In the genomic region with DNA sequence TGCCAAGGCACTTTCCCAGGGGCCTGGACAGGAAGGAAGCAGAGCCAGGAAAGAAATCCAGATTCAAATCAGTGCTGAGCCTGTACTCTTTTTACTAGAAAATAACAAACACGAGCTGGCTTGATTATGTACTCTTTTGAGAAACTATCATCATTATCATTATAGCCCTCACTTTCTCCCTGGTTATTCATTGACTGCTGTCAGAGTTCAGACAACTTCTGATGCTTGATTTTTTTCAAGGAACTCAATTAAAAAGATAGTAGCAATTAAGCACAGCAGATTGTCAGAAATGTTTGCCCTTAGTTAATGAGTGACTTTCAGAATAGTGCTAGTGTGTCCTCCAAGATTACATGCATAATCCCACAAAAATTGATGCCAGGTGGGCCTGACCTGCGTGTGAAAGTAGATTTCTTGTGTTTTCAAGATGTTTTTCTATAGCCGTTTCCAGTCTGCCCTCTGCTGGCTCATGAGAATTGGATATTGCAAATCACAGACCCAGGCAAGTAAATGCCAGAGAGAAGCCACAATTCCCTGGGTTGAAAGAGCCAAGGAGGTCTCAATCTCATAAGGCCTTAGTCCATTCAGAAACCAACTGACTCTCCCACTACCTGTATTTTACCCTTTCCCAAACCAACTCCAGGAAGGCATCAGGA, we compare ENCODE assay signal across 9 cellular contexts. TPM values are rescaled to one million over a fixed set of nuclear protein-coding genes. Genes with fewer than 3 reads are reported as not detected.
A peak's percentile ranks its signal among the peaks of the same experiment; 100 is the strongest.
DNase-seq lines count a peak whose midpoint lies in the region; ATAC-seq, FAIRE-seq and TF ChIP-seq lines count a peak whose summit lies in the region.
"Had no signal": no experiment of that assay in that cellular context is flagged by ENCODE, and none has a peak within 500 bp of the region (broad histone marks: within the 10 kb centered on the region; RNA-seq: fewer than 3 reads in every experiment).

No MANE protein-coding gene starts in this region.

- CTCF ChIA-PET in MCF 10A (lab: Yijun Ruan, JAX): interaction anchor here (0.6 to 0.9 kb wide), 2 partner anchors 13 to 705 kb away, joined by 4 read pairs; no protein-coding TSS in a partner anchor
- CTCF ChIA-PET in endothelial cell of umbilical vein (lab: Charles Lee): no interaction called here

- H3K4me2 ChIP-seq in endothelial cell of umbilical vein (ENCODE audit: insufficient read depth, low read length): no peak overlapping the region

- H3K4me1 ChIP-seq in breast epithelium (no peaks in the 10 kb centered on the region), endothelial cell of umbilical vein (ENCODE audit: control insufficient read depth, extremely low read depth, insufficient read depth, low read length) (peaks cover 2% of the 10 kb centered on the region), upper lobe of right lung (no peaks in the 10 kb centered on the region)

- no peak overlapping the region for H3K27ac Mint-ChIP-seq in MCF 10A (ENCODE audit: low read depth, unreplicated experiment)

- peak; percentile 63 for FAIRE-seq in endothelial cell of umbilical vein (lab: Jason Lieb, UNC)

- no peaks in the 10 kb centered on the region for H3K79me2 ChIP-seq in endothelial cell of umbilical vein (ENCODE audit: control insufficient read depth, insufficient read depth, low read length)

- H3K27ac ChIP-seq in breast epithelium (no peak overlapping the region), endothelial cell of umbilical vein (ENCODE audit: insufficient read depth, low read depth, low read length) (no peak overlapping the region), upper lobe of right lung (no peak overlapping the region)

- TF ChIP-seq POLR2A in breast epithelium (IDR thresholded peaks at IDR 0.05) (no peak), endothelial cell of umbilical vein (IDR thresholded peaks at IDR 0.05; ENCODE audit: low read depth, low read length) (no peak)

- H3K9me3 Mint-ChIP-seq in MCF 10A (ENCODE audit: unreplicated experiment): peaks cover 7% of the 10 kb centered on the region
- H3K9me3 Mint-ChIP-seq: naive thymus-derived CD8-positive, alpha-beta T cell had no signal

- H4K20me1 ChIP-seq in endothelial cell of umbilical vein (replicated peaks; ENCODE audit: control insufficient read depth, extremely low read depth, insufficient read depth, low read length): no peaks in the 10 kb centered on the region

- no peak overlapping the region for H2AFZ ChIP-seq in endothelial cell of umbilical vein (ENCODE audit: low read depth, low read length)

- dilution Hi-C loops in endothelial cell of umbilical vein (cut with MboI; ENCODE audit: extremely low pct_ligation_motif_present, low sequenced_read_pairs): no loop called here

- DNase-seq in MCF 10A (ENCODE audit: unreplicated experiment) (peak; percentile 9), breast epithelium (ENCODE audit: low spot score in 2 of 2) (no peak), NCI-H1105 treated with DMSO at 0.1 percent for 48 hours (lab: John Stamatoyannopoulos, UW) (peak; percentile 11), endothelial cell of umbilical vein (ENCODE audit: low read depth, low spot score) (peak; percentile 14), upper lobe of right lung (no peak), NOMO-1 treated with dmso at 0.1 percent for 144 hours (lab: John Stamatoyannopoulos, UW; ENCODE audit: unreplicated experiment) (no peak)

- no peak overlapping the region for H3K4me3 ChIP-seq in breast epithelium
- no peak overlapping the region for H3K4me3 ChIP-seq in endothelial cell of umbilical vein (replicated peaks in 1 of 3; ENCODE audit: insufficient read depth in 1 of 3, low read depth in 1 of 3, low read length in 3 of 3)
- no peak overlapping the region for H3K4me3 ChIP-seq in upper lobe of right lung

- H3K36me3 ChIP-seq in breast epithelium: no peaks in the 10 kb centered on the region
- H3K36me3 ChIP-seq in endothelial cell of umbilical vein (ENCODE audit: control insufficient read depth in 2 of 2, extremely low read depth in 1 of 2, insufficient read depth in 2 of 2, low read length in 2 of 2): no peaks in the 10 kb centered on the region
- no peaks in the 10 kb centered on the region for H3K36me3 ChIP-seq in upper lobe of right lung

- ATAC-seq in upper lobe of right lung: no peak
- no peak for ATAC-seq in GM18520 (IDR thresholded peaks at IDR 0.05; ENCODE audit: unreplicated experiment)
- no peak for ATAC-seq in HG03045 (IDR thresholded peaks at IDR 0.05; ENCODE audit: unreplicated experiment)
- ATAC-seq: naive thymus-derived CD8-positive, alpha-beta T cell had no signal

- H3K4me1 Mint-ChIP-seq in MCF 10A (ENCODE audit: insufficient read depth, unreplicated experiment): no peaks in the 10 kb centered on the region

- H3K9me3 ChIP-seq in breast epithelium (no peaks in the 10 kb centered on the region), endothelial cell of umbilical vein (replicated peaks; ENCODE audit: control insufficient read depth, insufficient read depth, low read length) (no peaks in the 10 kb centered on the region), upper lobe of right lung (no peaks in the 10 kb centered on the region)

- TF ChIP-seq CTCF in MCF 10A (IDR thresholded peaks at IDR 0.05; ENCODE audit: unreplicated experiment) (peak; percentile 25), breast epithelium (IDR thresholded peaks at IDR 0.05) (no peak), endothelial cell of umbilical vein (IDR thresholded peaks at IDR 0.05; ENCODE audit: extremely low read depth in 1 of 2, insufficient read depth in 1 of 2, low read depth in 1 of 2, low read length in 2 of 2) (peak in 1 of 2 donors; percentile 6), upper lobe of right lung (IDR thresholded peaks at IDR 0.05) (peak; percentile 18)

- no peaks in the 10 kb centered on the region for H3K36me3 Mint-ChIP-seq in MCF 10A (ENCODE audit: insufficient read depth, unreplicated experiment)
- H3K36me3 Mint-ChIP-seq: naive thymus-derived CD8-positive, alpha-beta T cell had no signal

- intact Hi-C loops in MCF 10A (cut with micrococcal nuclease) (no loop called here), breast epithelium (cut with DNase I; ENCODE audit: low total_unique reads) (no loop called here), endothelial cell of umbilical vein (cut with micrococcal nuclease) (no loop called here), upper lobe of right lung (cut with DNase I) (no loop called here)

- H3K27me3 ChIP-seq in breast epithelium (no peaks in the 10 kb centered on the region), endothelial cell of umbilical vein (ENCODE audit: control insufficient read depth in 2 of 2, insufficient read depth in 2 of 2, low read length in 2 of 2) (no peaks in the 10 kb centered on the region), upper lobe of right lung (no peaks in the 10 kb centered on the region)

- BruUV-seq in MCF 10A (replicated peaks; lab: Mats Ljungman, UMichigan) (no TSS peak), endothelial cell of umbilical vein (replicated peaks; lab: Mats Ljungman, UMichigan) (no TSS peak)

- no peaks in the 10 kb centered on the region for H3K9me1 ChIP-seq in endothelial cell of umbilical vein (replicated peaks; ENCODE audit: control insufficient read depth, extremely low read depth, insufficient read depth, low read length)

- H3K9ac ChIP-seq in endothelial cell of umbilical vein (replicated peaks; ENCODE audit: extremely low read depth, insufficient read depth, low read length): no peak overlapping the region

- H3K4me3 Mint-ChIP-seq in MCF 10A (ENCODE audit: unreplicated experiment): no peak overlapping the region
- H3K4me3 Mint-ChIP-seq: naive thymus-derived CD8-positive, alpha-beta T cell had no signal

- POLR2A ChIA-PET in MCF 10A (lab: Yijun Ruan, JAX) (interaction anchor here (0.5 to 0.6 kb wide), 2 partner anchors 797 to 1521 kb away, joined by 3 read pairs; no protein-coding TSS in a partner anchor), endothelial cell of umbilical vein (lab: Charles Lee) (no interaction called here)

- no peaks in the 10 kb centered on the region for H3K27me3 Mint-ChIP-seq in MCF 10A (ENCODE audit: insufficient read depth, unreplicated experiment)
- H3K27me3 Mint-ChIP-seq: naive thymus-derived CD8-positive, alpha-beta T cell had no signal

TF ChIP-seq in endothelial cell of umbilical vein, 7 proteins besides CTCF, POLR2A, EP300 and RAD21:
- TF ChIP-seq MYC (IDR thresholded peaks at IDR 0.05; ENCODE audit: low read depth, low read length) (no peak), MAX (IDR thresholded peaks at IDR 0.05; ENCODE audit: insufficient read depth, insufficient read length) (no peak), FOS (IDR thresholded peaks at IDR 0.05; ENCODE audit: borderline replicate concordance, insufficient read depth, low read length) (no peak), GATA2 (IDR thresholded peaks at IDR 0.05; ENCODE audit: insufficient read depth, insufficient read length, low read depth, low read length) (no peak), EZH2 (IDR thresholded peaks at IDR 0.05; ENCODE audit: borderline replicate concordance, low read depth, low read length, severe bottlenecking) (no peak), JUN (IDR thresholded peaks at IDR 0.05; ENCODE audit: borderline replicate concordance, insufficient read depth, insufficient read length, low read depth) (no peak), POLR2AphosphoS5 (IDR thresholded peaks at IDR 0.05; ENCODE audit: insufficient read depth, low read depth, low read length) (no peak)

RNA-seq across cellular contexts. Expression of gene PNPLA4, which starts 14.3 kb away (rescaled TPM):
- 45.1 and 47.4 TPM in 2 replicates for total RNA-seq in MCF 10A (2022)
- 10 to 100 TPM in 2 of 3 donors, 1 to 10 TPM in 1; 9.5 to 22.4 (median 16.8) TPM for total RNA-seq in breast epithelium
- total RNA-seq in endothelial cell of umbilical vein: 7.7 and 8.8 TPM in 2 replicates
- polyA plus RNA-seq in endothelial cell of umbilical vein: 10.4 and 13.1 TPM in 2 replicates
- polyA plus RNA-seq in endothelial cell of umbilical vein (2011; cell fraction: cytosol; rRNA removed): 9.0 and 9.7 TPM in 2 replicates
- polyA plus RNA-seq in endothelial cell of umbilical vein (2011; cell fraction: nucleus; rRNA removed): 4.7 and 5.5 TPM in 2 replicates
- 11.0 and 11.4 TPM in 2 replicates for polyA plus RNA-seq in endothelial cell of umbilical vein (2012)
- 2.4 and 6.6 TPM in 2 replicates for polyA minus RNA-seq in endothelial cell of umbilical vein
- polyA minus RNA-seq in endothelial cell of umbilical vein (2011; cell fraction: cytosol; rRNA and poly(A)+ RNA removed): 14.8 TPM
- 1.7 and 2.7 TPM in 2 replicates for polyA minus RNA-seq in endothelial cell of umbilical vein (2011; cell fraction: nucleus; rRNA and poly(A)+ RNA removed)
- 9.7 TPM for total RNA-seq in upper lobe of right lung

Comparison
In these comparisons a context has a peak if more than half of its experiments do, and no peak if none do; other contexts are left out.
1. DNase-seq: peak in MCF 10A (single experiment), NCI-H1105 treated with DMSO at 0.1 percent for 48 hours (single experiment) and endothelial cell of umbilical vein (single experiment); none in breast epithelium (0 of 2), upper lobe of right lung (single experiment) and NOMO-1 treated with dmso at 0.1 percent for 144 hours (single experiment).
2. CTCF ChIP-seq: peak in MCF 10A (single experiment) and upper lobe of right lung (single experiment); none in breast epithelium (0 of 3).